1 cellular context compared by ENCODE assay signal in genomic region chr17:42458497-42459255, GRCh38.
A peak's percentile ranks its signal among the peaks of the same experiment; 100 is the strongest.
TF ChIP-seq lines count a peak whose summit lies in the region.

Gene ATP6V0A1, plus strand, starts transcription at chr17:42458878. Its CDS starts 2,017 bp downstream, at chr17:42460895.

TF ChIP-seq in K562, 482 proteins besides CTCF, POLR2A, EP300 and RAD21 (continued from another document and continues in another):
- TF ChIP-seq REST (CRISPR knock-in tag; IDR thresholded peaks at IDR 0.05; ENCODE audit: low read depth) = no peak
- TF ChIP-seq ZNF639 (CRISPR knock-in tag; conservative IDR thresholded peaks at IDR 0.05 in 1 of 2, IDR thresholded peaks at IDR 0.05 in 1 of 2) = peak in 1 of 2 experiments; percentile 49; a peak in 1 of 4 replicates
- TF ChIP-seq ZNF3 (CRISPR knock-in tag; IDR thresholded peaks at IDR 0.05) = no peak
- peak; percentile 34; the same call in 1 of the 2 replicates for TF ChIP-seq NCOA6 (IDR thresholded peaks at IDR 0.05)
- no peak for TF ChIP-seq HDGF (IDR thresholded peaks at IDR 0.05)
- peak; percentile 87 for TF ChIP-seq L3MBTL2 (IDR thresholded peaks at IDR 0.05)
- TF ChIP-seq NFRKB (IDR thresholded peaks at IDR 0.05; ENCODE audit: low read depth) = peak; percentile 95; the same call in 1 of the 2 replicates
- no peak for TF ChIP-seq DIDO1 (tag; IDR thresholded peaks at IDR 0.05; ENCODE audit: low read depth)
- peak; percentile 89 for TF ChIP-seq GMEB1 (CRISPR knock-in tag; IDR thresholded peaks at IDR 0.05)
- peak; percentile 74 for TF ChIP-seq SUPT5H (IDR thresholded peaks at IDR 0.05)
- TF ChIP-seq GTF2B (IDR thresholded peaks at IDR 0.05; ENCODE audit: extremely low read depth, insufficient read length) = no peak
- 0 out of 4 replicates have a peak, but pooled peaks of 1 of the 2 experiments have one; percentile 5 for TF ChIP-seq MLLT1 (IDR thresholded peaks at IDR 0.05)
- peak; percentile 13 to 39; a peak in 1 of 4 replicates for TF ChIP-seq ARNT (IDR thresholded peaks at IDR 0.05)
- no peak for TF ChIP-seq ZNF586 (CRISPR knock-in tag; conservative IDR thresholded peaks at IDR 0.05)
- no peak for TF ChIP-seq SNRNP70 (optimal IDR thresholded peaks at IDR 0.05; ENCODE audit: low read depth, low read length)
- no peak for TF ChIP-seq SLC30A9 (CRISPR knock-in tag; IDR thresholded peaks at IDR 0.05)
- no peak for TF ChIP-seq ZKSCAN1 (IDR thresholded peaks at IDR 0.05; ENCODE audit: low read depth, low read length)
- peak; percentile 67 for TF ChIP-seq NFE2 (IDR thresholded peaks at IDR 0.05; ENCODE audit: low read depth)
- no peak for TF ChIP-seq CBX5 (IDR thresholded peaks at IDR 0.05; ENCODE audit: borderline replicate concordance, low read depth)
- TF ChIP-seq RHOXF2B (CRISPR knock-in tag; conservative IDR thresholded peaks at IDR 0.05) = no peak
- TF ChIP-seq FOXA1 (IDR thresholded peaks at IDR 0.05; ENCODE audit: borderline replicate concordance) = no peak
- no peak for TF ChIP-seq HINFP (tag; conservative IDR thresholded peaks at IDR 0.05; ENCODE audit: low read depth)
- no peak for TF ChIP-seq ZNF717 (CRISPR knock-in tag; IDR thresholded peaks at IDR 0.05)
- TF ChIP-seq TCF3 (CRISPR knock-in tag; IDR thresholded peaks at IDR 0.05) = no peak
- TF ChIP-seq PHF20 (IDR thresholded peaks at IDR 0.05; ENCODE audit: partially characterized antibody) = peak; percentile 28
- no peak for TF ChIP-seq TSHZ1 (CRISPR knock-in tag; IDR thresholded peaks at IDR 0.05)
- 0 out of 2 replicates have a peak, but pooled peaks have one; percentile 35 for TF ChIP-seq ZNF707 (CRISPR knock-in tag; conservative IDR thresholded peaks at IDR 0.05)
- TF ChIP-seq EHMT2 (IDR thresholded peaks at IDR 0.05) = 0 out of 2 replicates have a peak, but pooled peaks have one; percentile 17
- no peak for TF ChIP-seq SPI1 (IDR thresholded peaks at IDR 0.05; ENCODE audit: borderline replicate concordance, low read depth, low read length)
- no peak for TF ChIP-seq MEF2D (tag; conservative IDR thresholded peaks at IDR 0.05; ENCODE audit: low read depth)
- TF ChIP-seq SMC3 (conservative IDR thresholded peaks at IDR 0.05; ENCODE audit: insufficient read depth, low read depth, low read length) = no peak
- peak; percentile 91 for TF ChIP-seq ATF7 (IDR thresholded peaks at IDR 0.05)
- no peak for TF ChIP-seq RFX5 (IDR thresholded peaks at IDR 0.05; ENCODE audit: low read depth, low read length)
- peak; percentile 68 to 71; a peak in 3 of 4 replicates for TF ChIP-seq MAZ (CRISPR knock-in tag; conservative IDR thresholded peaks at IDR 0.05 in 1 of 2, IDR thresholded peaks at IDR 0.05 in 1 of 2)
- no peak for TF ChIP-seq ZNF785 (CRISPR knock-in tag; IDR thresholded peaks at IDR 0.05)
- no peak for TF ChIP-seq MTA2 (IDR thresholded peaks at IDR 0.05; ENCODE audit: low read depth)
- TF ChIP-seq ZNF449 (CRISPR knock-in tag; IDR thresholded peaks at IDR 0.05) = 0 out of 2 replicates have a peak, but pooled peaks have one; percentile 53
- TF ChIP-seq POLR2AphosphoS5 (IDR thresholded peaks at IDR 0.05; ENCODE audit: control insufficient read depth, insufficient read depth, low read depth, low read length) = peak; percentile 70
- TF ChIP-seq MECOM (CRISPR knock-in tag; IDR thresholded peaks at IDR 0.05) = no peak
- TF ChIP-seq ZNF121 (CRISPR knock-in tag; conservative IDR thresholded peaks at IDR 0.05) = no peak
- TF ChIP-seq ARID3B (CRISPR knock-in tag; IDR thresholded peaks at IDR 0.05; ENCODE audit: borderline replicate concordance) = no peak
- no peak for TF ChIP-seq DEAF1 (CRISPR knock-in tag; IDR thresholded peaks at IDR 0.05)
- TF ChIP-seq RBM34 (IDR thresholded peaks at IDR 0.05; ENCODE audit: borderline replicate concordance, insufficient read depth, low read length) = no peak
- TF ChIP-seq ASH1L (IDR thresholded peaks at IDR 0.05; ENCODE audit: borderline replicate concordance, low read depth, partially characterized antibody) = peak; percentile 15
